ENCODE assay signal across 8 cellular contexts in the genomic region with DNA sequence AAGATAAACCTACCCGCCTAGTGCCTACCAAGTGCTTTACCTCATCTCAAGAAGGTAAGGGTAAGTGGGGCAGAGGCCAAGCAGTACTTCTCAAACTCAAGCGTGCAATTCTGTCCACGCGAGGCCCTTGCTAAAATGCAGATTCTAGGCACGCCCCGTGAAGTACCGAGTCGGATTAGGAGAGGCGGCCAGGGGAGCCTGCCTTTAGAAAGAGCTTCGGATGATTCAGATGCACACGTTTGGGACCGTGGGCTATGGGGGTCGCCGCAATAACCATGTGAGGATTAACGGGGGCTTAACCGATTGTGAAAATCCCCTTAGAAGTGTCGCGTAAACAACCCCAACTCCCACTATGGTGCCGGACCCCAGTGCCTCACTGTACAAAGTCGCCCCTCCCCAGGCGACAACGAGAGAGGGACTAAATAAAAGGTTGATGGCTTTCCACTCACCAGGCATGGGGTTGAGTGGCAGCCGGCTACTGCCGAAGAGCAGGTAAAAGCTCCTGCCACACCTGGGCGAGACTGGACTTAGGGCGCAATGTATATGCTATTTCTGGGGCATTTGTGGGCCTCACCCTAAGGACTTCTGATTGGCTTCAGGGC. TPM values are rescaled to one million over a fixed set of nuclear protein-coding genes. Genes with fewer than 3 reads are reported as not detected.
A peak's percentile ranks its signal among the peaks of the same experiment; 100 is the strongest.
DNase-seq lines count a peak whose midpoint lies in the region; ATAC-seq, FAIRE-seq and TF ChIP-seq lines count a peak whose summit lies in the region.

No MANE protein-coding gene starts in this region.

- peaks cover 18% of the 10 kb centered on the region for H3K36me3 ChIP-seq in NT2/D1 (ENCODE audit: insufficient read depth, insufficient read length, low read length)
- H3K36me3 ChIP-seq in mammary epithelial cell (ENCODE audit: insufficient read depth, low read length): no peaks in the 10 kb centered on the region
- H3K36me3 ChIP-seq in left lung: peaks cover 0 to 15% of the 10 kb centered on the region in 2 donors

- dilution Hi-C loops in mammary epithelial cell (cut with HindIII; ENCODE audit: low sequenced_read_pairs): no loop called here

- peaks cover 52% of the 10 kb centered on the region for H3K79me2 ChIP-seq in mammary epithelial cell (ENCODE audit: insufficient read depth, low read length)

- peak overlapping the region; percentile 92 for H3K27ac Mint-ChIP-seq in stimulated activated memory B cell treated with anti-CD40 and anti-IgM and Interleukin-4, amounts not matched to agents 10 μg/mL and 1 μg/mL and 100 μg/mL, for 72 hours

- DNase-seq in GM12891 (ENCODE audit: insufficient read length, low spot score): no peak
- no peak for DNase-seq in NT2/D1 (ENCODE audit: low read depth, low spot score)
- peak; percentile 34 for DNase-seq in mammary epithelial cell
- peak in 1 of 2 donors; percentile 55 for DNase-seq in left lung
- DNase-seq in NCI-H2081 treated with DMSO at 0.1 percent for 48 hours (lab: John Stamatoyannopoulos, UW): no peak
- no peak for DNase-seq in cerebellar nuclear complex (lab: John Stamatoyannopoulos, UW)
- no peak for DNase-seq in SHP77 treated with DMSO at 0.1 percent for 48 hours (lab: John Stamatoyannopoulos, UW)

- H3K9ac ChIP-seq in NT2/D1 (ENCODE audit: insufficient read length, low read depth): peak overlapping the region; percentile 92
- peak overlapping the region; percentile 87 for H3K9ac ChIP-seq in mammary epithelial cell (ENCODE audit: insufficient read depth, low read length)

- H3K4me3 ChIP-seq in NT2/D1 (ENCODE audit: insufficient read length, low read depth) (peak overlapping the region; percentile 88), mammary epithelial cell (replicated peaks in 1 of 3; ENCODE audit: insufficient read depth in 1 of 3, low read depth in 2 of 3, low read length in 3 of 3) (peak overlapping the region; percentile 67 to 71 (median 70)), left lung (peak overlapping the region; percentile 57 to 86)

- peak overlapping the region; percentile 82 for H3K4me2 ChIP-seq in mammary epithelial cell (ENCODE audit: insufficient read depth, low read depth, low read length)

- H3K9me3 ChIP-seq in NT2/D1 (ENCODE audit: insufficient read depth, low read length) (no peaks in the 10 kb centered on the region), mammary epithelial cell (replicated peaks; ENCODE audit: insufficient read depth, low read length) (no peaks in the 10 kb centered on the region), left lung (no peaks in the 10 kb centered on the region)

- peak overlapping the region; percentile 85 for H3K27ac ChIP-seq in mammary epithelial cell (ENCODE audit: insufficient read depth, low read depth, low read length)
- peak overlapping the region; percentile 89 to 97 for H3K27ac ChIP-seq in left lung

- no peak for FAIRE-seq in GM12891 (lab: Jason Lieb, UNC)

- peak; percentile 14 for ATAC-seq in left lung
- ATAC-seq in stimulated activated memory B cell treated with anti-CD40 and anti-IgM and Interleukin-4, amounts not matched to agents 10 μg/mL and 1 μg/mL and 100 μg/mL, for 72 hours: no peak

- no peaks in the 10 kb centered on the region for H4K20me1 ChIP-seq in mammary epithelial cell (ENCODE audit: insufficient read depth, low read length)

- CTCF ChIA-PET in mammary epithelial cell (lab: Charles Lee; ENCODE audit: low non-redundant PET): interaction anchor here (0.5 to 1.5 kb wide), 7 partner anchors 13 to 86 kb away, joined by 3 to 10 read pairs (median 5); a partner anchor contains a TSS

- BruUV-seq in mammary epithelial cell (replicated peaks; lab: Mats Ljungman, UMichigan): TSS peak; percentile 81

- in situ Hi-C loops in mammary epithelial cell (cut with MboI; ENCODE audit: low sequenced_read_pairs in 2 of 2): no loop called here

- H3K9me3 Mint-ChIP-seq in stimulated activated memory B cell treated with anti-CD40 and anti-IgM and Interleukin-4, amounts not matched to agents 10 μg/mL and 1 μg/mL and 100 μg/mL, for 72 hours: no peaks in the 10 kb centered on the region

- H3K27me3 ChIP-seq in NT2/D1 (ENCODE audit: insufficient read depth, insufficient read length) (no peaks in the 10 kb centered on the region), mammary epithelial cell (ENCODE audit: insufficient read depth, low read length) (no peaks in the 10 kb centered on the region), left lung (no peaks in the 10 kb centered on the region)

- H3K4me1 ChIP-seq in NT2/D1 (ENCODE audit: insufficient read depth, insufficient read length): no peaks in the 10 kb centered on the region
- peaks cover 29% of the 10 kb centered on the region for H3K4me1 ChIP-seq in mammary epithelial cell (ENCODE audit: insufficient read depth, low read length)
- peaks cover 13 to 48% of the 10 kb centered on the region in 2 donors for H3K4me1 ChIP-seq in left lung

- intact Hi-C loops in mammary epithelial cell (cut with micrococcal nuclease): loop anchor here (1.0 kb wide), 3 partner anchors 46 to 123 kb away; a partner anchor contains a TSS
- intact Hi-C loops in left lung (cut with DNase I): no loop called here

- TF ChIP-seq CTCF in mammary epithelial cell (conservative IDR thresholded peaks at IDR 0.05 in 1 of 2, IDR thresholded peaks at IDR 0.05 in 1 of 2; ENCODE audit: extremely low read depth in 1 of 2, insufficient read depth in 1 of 2, low read depth in 1 of 2, low read length in 2 of 2) (no peak), left lung (IDR thresholded peaks at IDR 0.05) (no peak)

- TF ChIP-seq POLR2A in GM12891 (IDR thresholded peaks at IDR 0.05; ENCODE audit: low read depth, low read length): peak; percentile 95

- peak overlapping the region; percentile 86 for H2AFZ ChIP-seq in mammary epithelial cell (ENCODE audit: low read depth, low read length)

- H3K27me3 Mint-ChIP-seq in stimulated activated memory B cell treated with anti-CD40 and anti-IgM and Interleukin-4, amounts not matched to agents 10 μg/mL and 1 μg/mL and 100 μg/mL, for 72 hours: no peaks in the 10 kb centered on the region

- peaks cover 48% of the 10 kb centered on the region for H3K4me1 Mint-ChIP-seq in stimulated activated memory B cell treated with anti-CD40 and anti-IgM and Interleukin-4, amounts not matched to agents 10 μg/mL and 1 μg/mL and 100 μg/mL, for 72 hours

- H3K36me3 Mint-ChIP-seq in stimulated activated memory B cell treated with anti-CD40 and anti-IgM and Interleukin-4, amounts not matched to agents 10 μg/mL and 1 μg/mL and 100 μg/mL, for 72 hours: peaks cover 5% of the 10 kb centered on the region

- under 1% methylated on average over 26 of the region's 26 CpGs for WGBS in mammary epithelial cell (ENCODE audit: low coverage, missing lambda C conversion rate)

- peak overlapping the region; percentile 92 for H3K4me3 Mint-ChIP-seq in stimulated activated memory B cell treated with anti-CD40 and anti-IgM and Interleukin-4, amounts not matched to agents 10 μg/mL and 1 μg/mL and 100 μg/mL, for 72 hours

TF ChIP-seq in GM12891, 5 proteins besides CTCF, POLR2A, EP300 and RAD21:
- peak; percentile 97 for TF ChIP-seq POU2F2 (IDR thresholded peaks at IDR 0.05; ENCODE audit: low read depth, low read length)
- TF ChIP-seq SPI1 (IDR thresholded peaks at IDR 0.05; ENCODE audit: low read depth, low read length): no peak
- TF ChIP-seq POLR2AphosphoS5 (IDR thresholded peaks at IDR 0.05; ENCODE audit: low read depth, low read length): peak; percentile 94
- TF ChIP-seq TAF1 (IDR thresholded peaks at IDR 0.05; ENCODE audit: low read depth, low read length): peak; percentile 88
- TF ChIP-seq PAX5 (IDR thresholded peaks at IDR 0.05; ENCODE audit: insufficient read depth, low read length, severe bottlenecking): no peak
TF ChIP-seq in GM12891: peak in this region for 3.

RNA-seq across cellular contexts. Expression of a gene that starts 0.7 kb away (rescaled TPM):
- 9.9 TPM for polyA plus RNA-seq in GM12891 (2012; ENCODE audit: low read depth, missing spikeins)
- total RNA-seq in mammary epithelial cell (10 to 100 TPM in 1 of 2 donors, 1 to 10 TPM in 1; 1.5 to 14.9 TPM), left lung (10 to 100 TPM; 14.2 to 15.2 TPM)
- polyA plus RNA-seq in mammary epithelial cell: 3.9 TPM
- 2.3 TPM for polyA minus RNA-seq in mammary epithelial cell

RNA-seq across cellular contexts. Expression of a gene that starts 44.4 kb away (rescaled TPM):
- polyA plus RNA-seq in GM12891 (2012; ENCODE audit: low read depth, missing spikeins): 0.09 TPM
- total RNA-seq in mammary epithelial cell (10 to 100 TPM in 1 of 2 donors, 1 to 10 TPM in 1; 4.2 to 15.1 TPM), left lung (1 to 10 TPM in 1 of 2 donors, under 1 TPM in 1; 0.79 to 1.5 TPM)
- polyA plus RNA-seq in mammary epithelial cell: 4.6 TPM
- polyA minus RNA-seq in mammary epithelial cell: 7.7 TPM

RNA-seq across cellular contexts. Expression of a gene that starts 46.0 kb away (rescaled TPM):
- 14.5 TPM for polyA plus RNA-seq in GM12891 (2012; ENCODE audit: low read depth, missing spikeins)
- 10 to 100 TPM; 63.5 to 89.5 TPM for total RNA-seq in mammary epithelial cell
- polyA plus RNA-seq in mammary epithelial cell: 62.4 TPM
- polyA minus RNA-seq in mammary epithelial cell: 78.2 TPM
- total RNA-seq in left lung: 10 to 100 TPM; 36.4 to 40.0 TPM

RNA-seq across cellular contexts. Expression of a gene that starts 54.3 kb away (rescaled TPM):
- polyA plus RNA-seq in GM12891 (2012; ENCODE audit: low read depth, missing spikeins): 21.0 TPM
- total RNA-seq in mammary epithelial cell: 10 to 100 TPM; 29.0 to 36.3 TPM
- polyA plus RNA-seq in mammary epithelial cell: 25.2 TPM
- polyA minus RNA-seq in mammary epithelial cell: 22.3 TPM
- total RNA-seq in left lung: 10 to 100 TPM; 26.4 to 33.1 TPM
